ENCODE assay signal across 19 cellular contexts in the genomic region with DNA sequence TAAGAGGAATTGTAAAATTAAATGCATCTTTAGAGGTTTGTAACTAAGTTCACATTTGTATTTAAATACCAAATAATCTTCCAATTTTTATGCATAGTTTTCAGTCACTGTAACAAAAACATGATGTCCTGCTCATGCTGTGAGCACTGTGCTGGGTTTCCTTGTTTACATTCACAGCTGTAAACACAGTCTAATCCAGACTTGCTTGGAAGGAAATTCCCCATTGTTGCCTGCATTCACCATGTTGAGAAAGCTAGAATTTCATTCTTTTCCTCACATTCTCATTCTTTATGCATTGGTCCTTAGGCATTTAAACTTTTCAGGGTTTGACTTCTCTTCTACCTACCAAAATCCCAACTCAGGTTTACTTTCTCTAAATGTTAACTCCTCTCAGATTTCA.
DNase-seq lines count a peak whose midpoint lies in the region; TF ChIP-seq lines count a peak whose summit lies in the region.
"Had no signal": no experiment of that assay in that cellular context is flagged by ENCODE, and none has a peak within 500 bp of the region (broad histone marks: within the 10 kb centered on the region; RNA-seq: fewer than 3 reads in every experiment).

No MANE protein-coding gene starts in this region.

- no peak for TF ChIP-seq CTCF in fibroblast of pulmonary artery (IDR thresholded peaks at IDR 0.05; ENCODE audit: low read length, missing control alignments)
- TF ChIP-seq CTCF in Caco-2 (IDR thresholded peaks at IDR 0.05; ENCODE audit: insufficient read depth in 1 of 2, low read depth in 1 of 2, low read length in 1 of 2, severe bottlenecking in 1 of 2, unreplicated experiment in 1 of 2): no peak

- no peak overlapping the region for H2AK5ac ChIP-seq in mesendoderm (ENCODE audit: low read length)

- H3K27ac ChIP-seq in mesendoderm (ENCODE audit: low read depth, low read length): no peak overlapping the region
- H3K27ac ChIP-seq: A549, C4-2B had no signal

- H3K4me3 ChIP-seq in fibroblast of pulmonary artery (replicated peaks; ENCODE audit: low read depth, low read length) (no peak overlapping the region), mesendoderm (ENCODE audit: low read length) (no peak overlapping the region), Caco-2 (ENCODE audit: low read depth, low read length) (no peak overlapping the region)
- H3K4me3 ChIP-seq: A549 had no signal

- H3K4me2 ChIP-seq in mesendoderm (ENCODE audit: low read length): no peak overlapping the region
- H3K4me2 ChIP-seq: A549 had no signal

- no peak overlapping the region for H2BK5ac ChIP-seq in mesendoderm (ENCODE audit: low read length)

- H3K27me3 Mint-ChIP-seq in Caco-2 (ENCODE audit: insufficient read depth, unreplicated experiment): peaks cover 10% of the 10 kb centered on the region

- DNase-seq in H4 (ENCODE audit: low spot score) (peak; percentile 3), astrocyte of the hippocampus (ENCODE audit: low read depth, low spot score) (peak; percentile 5), fibroblast of pulmonary artery (ENCODE audit: low read depth) (peak; percentile 24), mesendoderm (peak; percentile 18), A172 (ENCODE audit: low spot score) (no peak), NK-92 (lab: John Stamatoyannopoulos, UW; ENCODE audit: unreplicated experiment) (no peak), NCI-H446 (lab: John Stamatoyannopoulos, UW) (no peak), Caco-2 (no peak)
- DNase-seq: COR-L47; GOT3; Karpas-422; NCI-H1417 treated with DMSO at 0.1 percent for 48 hours; NCI-H2081; NCI-H524; NK-92 treated with Interleukin-12 subunit alpha and Interleukin-12 subunit beta, amount 100 ng/mL, for 24 hours; OCI-M1; RPMI8226 had no signal

- no peak overlapping the region for H3K4me3 Mint-ChIP-seq in Caco-2 (ENCODE audit: unreplicated experiment)

- H3K23ac ChIP-seq in mesendoderm (ENCODE audit: low read length): no peak overlapping the region

- no peaks in the 10 kb centered on the region for H3K36me3 Mint-ChIP-seq in Caco-2 (ENCODE audit: insufficient read depth, unreplicated experiment)

- intact Hi-C loops in Caco-2 (cut with micrococcal nuclease; ENCODE audit: unreplicated experiment): no loop called here

- no peak overlapping the region for H4K8ac ChIP-seq in mesendoderm (ENCODE audit: low read depth, low read length)

- H3K27me3 ChIP-seq in mesendoderm (ENCODE audit: insufficient read depth, low read length, poor library complexity) (no peaks in the 10 kb centered on the region), Caco-2 (replicated peaks; ENCODE audit: control insufficient read depth, insufficient read depth, low read length) (no peaks in the 10 kb centered on the region)

- H3K4me1 ChIP-seq in mesendoderm (ENCODE audit: control insufficient read depth, low read depth, low read length): no peaks in the 10 kb centered on the region
- no peaks in the 10 kb centered on the region for H3K4me1 ChIP-seq in Caco-2
- H3K4me1 ChIP-seq: A549 had no signal

- no peak overlapping the region for H2BK120ac ChIP-seq in mesendoderm (ENCODE audit: low read depth, low read length)

- H3K9me3 Mint-ChIP-seq in Caco-2 (ENCODE audit: unreplicated experiment): no peaks in the 10 kb centered on the region

- H3K18ac ChIP-seq in mesendoderm (ENCODE audit: low read length): no peak overlapping the region

- no peak overlapping the region for H3K56ac ChIP-seq in mesendoderm (ENCODE audit: low read length)

- H3K36me3 ChIP-seq in mesendoderm (ENCODE audit: control insufficient read depth, insufficient read depth, low read length): no peaks in the 10 kb centered on the region
- no peaks in the 10 kb centered on the region for H3K36me3 ChIP-seq in Caco-2 (ENCODE audit: control insufficient read depth, insufficient read depth, low read length)

- no peak overlapping the region for H3K27ac Mint-ChIP-seq in Caco-2 (ENCODE audit: unreplicated experiment)

- no peaks in the 10 kb centered on the region for H3K4me1 Mint-ChIP-seq in Caco-2 (ENCODE audit: low read depth, unreplicated experiment)

- no peaks in the 10 kb centered on the region for H3K79me1 ChIP-seq in mesendoderm (ENCODE audit: low read length)

- POLR2A ChIA-PET in Caco-2 (lab: Charles Lee): no interaction called here

- no peaks in the 10 kb centered on the region for H3K9me3 ChIP-seq in Caco-2
- H3K9me3 ChIP-seq: A549 had no signal

- H3K4ac ChIP-seq in mesendoderm (ENCODE audit: low read depth, low read length): no peak overlapping the region

- CTCF ChIA-PET in Caco-2 (lab: Charles Lee): no interaction called here

- BruUV-seq in Caco-2 (replicated peaks; lab: Mats Ljungman, UMichigan): no TSS peak

- H2BK15ac ChIP-seq in mesendoderm (replicated peaks; ENCODE audit: low read depth): no peak overlapping the region

- no peaks in the 10 kb centered on the region for H3K79me2 ChIP-seq in mesendoderm (ENCODE audit: control insufficient read depth, insufficient read depth, low read length)

- H4K5ac ChIP-seq in mesendoderm (ENCODE audit: low read length): no peak overlapping the region

- H3K9ac ChIP-seq in mesendoderm (ENCODE audit: low read length): no peak overlapping the region

Comparison
In these comparisons a context has a peak if more than half of its experiments do, and no peak if none do; other contexts are left out.
1. DNase-seq: peak in H4 (single experiment), astrocyte of the hippocampus (single experiment), fibroblast of pulmonary artery (single experiment) and mesendoderm (single experiment); none in A172 (single experiment), NK-92 (single experiment), NCI-H446 (0 of 2) and Caco-2 (0 of 2).